In genomic region chr19:53517114-53517741, GRCh38 we compare ENCODE assay signal across 1 cellular context.
TF ChIP-seq lines count a peak whose summit lies in the region.

No MANE protein-coding gene starts in this region.

TF ChIP-seq in K562, 482 proteins besides CTCF, POLR2A, EP300 and RAD21 (continued from another document and continues in another):
- peak; percentile 83 for TF ChIP-seq PTRF (tag; IDR thresholded peaks at IDR 0.05)
- TF ChIP-seq SNAPC5 (CRISPR knock-in tag; IDR thresholded peaks at IDR 0.05), result peak; percentile 72
- TF ChIP-seq ZNF197 (CRISPR knock-in tag; IDR thresholded peaks at IDR 0.05; ENCODE audit: low read depth), result peak; percentile 99
- TF ChIP-seq BACH1 (tag; IDR thresholded peaks at IDR 0.05), result peak; percentile 27; the same call in 1 of the 2 replicates
- peak; percentile 92 for TF ChIP-seq ZNF354B (CRISPR knock-in tag; IDR thresholded peaks at IDR 0.05)
- TF ChIP-seq KLF6 (CRISPR knock-in tag; IDR thresholded peaks at IDR 0.05; ENCODE audit: borderline replicate concordance), result peak; percentile 97; the same call in 1 of the 2 replicates
- no peak for TF ChIP-seq ARID3A (IDR thresholded peaks at IDR 0.05; ENCODE audit: borderline replicate concordance, low read depth, low read length)
- TF ChIP-seq ZNF589 (CRISPR knock-in tag; IDR thresholded peaks at IDR 0.05; ENCODE audit: low read depth), result peak; percentile 99
- 0 out of 2 replicates have a peak, but pooled peaks have one; percentile 39 for TF ChIP-seq POLR2H (tag; IDR thresholded peaks at IDR 0.05; ENCODE audit: low read depth)
- no peak for TF ChIP-seq USF1 (CRISPR knock-in tag; IDR thresholded peaks at IDR 0.05)
- TF ChIP-seq NCOR1 (IDR thresholded peaks at IDR 0.05), result peak; percentile 77
- TF ChIP-seq TCFL5 (CRISPR knock-in tag; conservative IDR thresholded peaks at IDR 0.05), result peak; percentile 86
- peak; percentile 87 for TF ChIP-seq ZNF140 (CRISPR knock-in tag; IDR thresholded peaks at IDR 0.05)
- TF ChIP-seq LEF1 (IDR thresholded peaks at IDR 0.05), result peak; percentile 66; the same call in 1 of the 2 replicates
- peak in 1 of 2 experiments; percentile 24; a peak in 1 of 4 replicates for TF ChIP-seq ZMIZ1 (IDR thresholded peaks at IDR 0.05; ENCODE audit: low read depth in 2 of 2, low read length in 2 of 2)
- peak; percentile 88; the same call in 1 of the 2 replicates for TF ChIP-seq STAT5B (CRISPR knock-in tag; IDR thresholded peaks at IDR 0.05)
- TF ChIP-seq ZNF324 (CRISPR knock-in tag; IDR thresholded peaks at IDR 0.05), result peak; percentile 88
- 0 out of 2 replicates have a peak, but pooled peaks have one; percentile 53 for TF ChIP-seq KLF13 (tag; IDR thresholded peaks at IDR 0.05; ENCODE audit: borderline replicate concordance, low read depth)
- no peak for TF ChIP-seq SAFB2 (IDR thresholded peaks at IDR 0.05; ENCODE audit: borderline replicate concordance, low read depth, low read length, severe bottlenecking)
- peak; percentile 86 for TF ChIP-seq ZNF79 (CRISPR knock-in tag; IDR thresholded peaks at IDR 0.05; ENCODE audit: low read depth)
- TF ChIP-seq VEZF1 (CRISPR knock-in tag; IDR thresholded peaks at IDR 0.05), result peak; percentile 49; the same call in 1 of the 2 replicates
- peak; percentile 54; the same call in 1 of the 2 replicates for TF ChIP-seq ILK (tag; IDR thresholded peaks at IDR 0.05; ENCODE audit: borderline replicate concordance, low read depth)
- TF ChIP-seq HOMEZ (CRISPR knock-in tag; IDR thresholded peaks at IDR 0.05), result peak; percentile 93; the same call in 1 of the 2 replicates
- no peak for TF ChIP-seq CTBP1 (IDR thresholded peaks at IDR 0.05; ENCODE audit: borderline replicate concordance)
- no peak for TF ChIP-seq U2AF2 (optimal IDR thresholded peaks at IDR 0.05; ENCODE audit: low read depth, low read length)
- no peak for TF ChIP-seq ZNF740 (CRISPR knock-in tag; IDR thresholded peaks at IDR 0.05)
- TF ChIP-seq ZNF740 (tag; IDR thresholded peaks at IDR 0.05), result peak in 1 of 2 experiments; percentile 99; a peak in 2 of 4 replicates
- no peak for TF ChIP-seq JUND (IDR thresholded peaks at IDR 0.05; ENCODE audit: borderline replicate concordance, low read depth, low read length)
- TF ChIP-seq JUND (tag; IDR thresholded peaks at IDR 0.05; ENCODE audit: borderline replicate concordance, low read depth, low read length), result peak; percentile 78; the same call in 1 of the 3 replicates
- peak; percentile 75 for TF ChIP-seq ZNF707 (CRISPR knock-in tag; conservative IDR thresholded peaks at IDR 0.05)
- TF ChIP-seq ZNF134 (CRISPR knock-in tag; conservative IDR thresholded peaks at IDR 0.05), result peak; percentile 80
- TF ChIP-seq IRF9 (tag; IDR thresholded peaks at IDR 0.05), result peak; percentile 98
- 0 out of 2 replicates have a peak, but pooled peaks have one; percentile 64 for TF ChIP-seq RHOXF2B (CRISPR knock-in tag; conservative IDR thresholded peaks at IDR 0.05)
- TF ChIP-seq ZNF175 (CRISPR knock-in tag; IDR thresholded peaks at IDR 0.05; ENCODE audit: low read depth), result peak; percentile 99
- TF ChIP-seq ZNF280A (IDR thresholded peaks at IDR 0.05; ENCODE audit: low read depth, partially characterized antibody), result no peak
- no peak for TF ChIP-seq RB1 (IDR thresholded peaks at IDR 0.05; ENCODE audit: low read depth)
- TF ChIP-seq POLR3G (IDR thresholded peaks at IDR 0.05; ENCODE audit: extremely low read depth, insufficient read length, insufficient replicate concordance), result no peak
- TF ChIP-seq TRIM24 (IDR thresholded peaks at IDR 0.05), result peak; percentile 59 to 69; a peak in 3 of 4 replicates
- TF ChIP-seq ZNF165 (CRISPR knock-in tag; IDR thresholded peaks at IDR 0.05; ENCODE audit: borderline replicate concordance), result peak; percentile 45; the same call in 1 of the 2 replicates
- peak; percentile 97 for TF ChIP-seq ZNF668 (CRISPR knock-in tag; IDR thresholded peaks at IDR 0.05)
- TF ChIP-seq HDAC8 (tag; IDR thresholded peaks at IDR 0.05), result peak; percentile 92
- no peak for TF ChIP-seq MXI1 (IDR thresholded peaks at IDR 0.05; ENCODE audit: low read depth, low read length)
- TF ChIP-seq TCF15 (CRISPR knock-in tag; IDR thresholded peaks at IDR 0.05), result peak; percentile 93
- TF ChIP-seq NR2C1 (IDR thresholded peaks at IDR 0.05), result no peak
- peak; percentile 94 for TF ChIP-seq NR2C1 (tag; IDR thresholded peaks at IDR 0.05)
- TF ChIP-seq JUNB (CRISPR knock-in tag; conservative IDR thresholded peaks at IDR 0.05), result no peak
- TF ChIP-seq POLR2B (IDR thresholded peaks at IDR 0.05; ENCODE audit: low read depth, partially characterized antibody), result no peak
- TF ChIP-seq SMAD3 (CRISPR knock-in tag; conservative IDR thresholded peaks at IDR 0.05), result peak; percentile 97
- peak; percentile 98 for TF ChIP-seq ZNF766 (CRISPR knock-in tag; conservative IDR thresholded peaks at IDR 0.05)
- peak; percentile 87 for TF ChIP-seq ARID1B (IDR thresholded peaks at IDR 0.05)
- peak; percentile 88; the same call in 1 of the 2 replicates for TF ChIP-seq CLOCK (CRISPR knock-in tag; IDR thresholded peaks at IDR 0.05; ENCODE audit: borderline replicate concordance)
- TF ChIP-seq HIVEP1 (CRISPR knock-in tag; IDR thresholded peaks at IDR 0.05), result peak; percentile 55; the same call in 1 of the 2 replicates
- 0 out of 2 replicates have a peak, but pooled peaks have one; percentile 49 for TF ChIP-seq E2F3 (CRISPR knock-in tag; IDR thresholded peaks at IDR 0.05)
- no peak for TF ChIP-seq HNRNPLL (IDR thresholded peaks at IDR 0.05; ENCODE audit: low read depth, low read length, poor library complexity, severe bottlenecking)
